Comparison of ENCODE assay signal across 1 cellular context in the genomic region with DNA sequence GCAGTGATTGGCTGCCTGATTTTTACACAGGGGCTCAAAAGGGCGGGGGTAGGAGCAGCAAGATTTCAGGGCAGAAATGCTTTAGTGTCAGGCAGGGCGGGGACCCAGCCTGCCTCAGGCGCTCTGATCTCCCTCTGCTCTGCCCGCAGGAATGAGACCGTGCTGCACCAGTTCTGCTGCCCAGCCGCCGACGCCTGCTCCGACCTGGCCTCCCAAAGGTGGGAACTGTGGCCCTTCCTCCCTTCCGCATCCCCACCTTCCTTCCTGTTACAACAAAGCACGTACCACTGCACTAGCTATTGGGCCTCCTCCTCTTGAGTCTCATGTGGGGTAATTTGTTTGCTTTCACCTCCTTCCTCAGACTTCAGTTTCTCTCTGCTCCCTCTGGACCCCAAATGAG.
TF ChIP-seq lines count a peak whose summit lies in the region.

No MANE protein-coding gene starts in this region.

TF ChIP-seq in H1, 55 proteins besides CTCF, POLR2A, EP300 and RAD21:
- TF ChIP-seq EZH2 (IDR thresholded peaks at IDR 0.05; ENCODE audit: low read depth, low read length, severe bottlenecking) = peak; percentile 33
- no peak for TF ChIP-seq CHD7 (IDR thresholded peaks at IDR 0.05; ENCODE audit: insufficient replicate concordance, low read length)
- TF ChIP-seq CTBP2 (IDR thresholded peaks at IDR 0.05; ENCODE audit: borderline replicate concordance, insufficient read depth, insufficient read length, low read length) = no peak
- no peak for TF ChIP-seq KDM5A (IDR thresholded peaks at IDR 0.05; ENCODE audit: low read length)
- no peak for TF ChIP-seq USF2 (IDR thresholded peaks at IDR 0.05; ENCODE audit: low read length)
- no peak for TF ChIP-seq TAF1 (IDR thresholded peaks at IDR 0.05; ENCODE audit: low read depth, low read length)
- TF ChIP-seq, protein P1, sequence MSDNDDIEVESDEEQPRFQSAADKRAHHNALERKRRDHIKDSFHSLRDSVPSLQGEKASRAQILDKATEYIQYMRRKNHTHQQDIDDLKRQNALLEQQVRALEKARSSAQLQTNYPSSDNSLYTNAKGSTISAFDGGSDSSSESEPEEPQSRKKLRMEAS (IDR thresholded peaks at IDR 0.05) = peak; percentile 58; the same call in 1 of the 2 replicates
- TF ChIP-seq YY1 (IDR thresholded peaks at IDR 0.05; ENCODE audit: low read depth, low read length) = no peak
- peak; percentile 53 for TF ChIP-seq E2F6 (IDR thresholded peaks at IDR 0.05)
- no peak for TF ChIP-seq GABPA (IDR thresholded peaks at IDR 0.05; ENCODE audit: borderline replicate concordance, insufficient read depth, low read length)
